8 cellular contexts compared by ENCODE assay signal in the genomic region with DNA sequence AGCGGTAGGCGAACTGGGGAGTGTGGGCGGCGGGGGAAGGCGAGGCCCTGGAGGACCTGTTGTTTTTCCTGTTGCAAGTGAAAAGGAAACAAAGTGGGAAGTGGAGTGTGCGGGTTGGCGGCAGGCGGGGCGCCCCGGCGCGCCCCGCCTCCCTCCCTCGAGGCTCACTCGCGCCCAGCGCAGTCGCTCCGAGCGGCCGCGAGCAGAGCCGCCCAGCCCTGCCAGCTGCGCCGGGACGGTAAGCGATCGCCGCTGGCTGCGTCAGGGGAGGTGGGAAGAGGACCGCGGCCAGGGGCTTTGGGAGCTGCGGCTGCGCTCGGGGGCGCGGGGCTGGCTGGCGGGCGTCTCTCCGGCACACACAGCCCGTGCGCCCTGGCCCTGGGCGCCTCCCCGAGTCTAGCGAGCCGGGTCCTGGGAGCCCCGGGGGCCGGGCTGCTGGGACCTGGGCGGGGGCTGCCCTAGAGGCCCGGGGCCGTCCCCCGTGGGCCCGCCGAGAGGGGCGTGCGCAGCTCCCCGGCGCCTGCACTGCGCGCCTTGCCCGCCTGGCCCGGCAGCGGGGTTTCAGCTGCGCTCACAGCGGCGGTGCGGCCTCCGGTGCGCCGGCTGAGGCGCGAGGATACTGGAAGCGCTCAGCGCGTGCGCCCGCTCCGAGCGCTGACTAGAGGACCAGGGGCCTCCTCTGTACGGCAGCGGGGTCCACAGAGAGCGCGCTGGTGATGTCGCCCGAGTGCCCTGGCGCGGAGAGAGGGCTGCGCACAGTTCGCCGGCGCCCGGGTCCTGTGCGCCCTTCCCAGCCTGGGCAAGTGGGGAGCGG. TPM values are rescaled to one million over a fixed set of nuclear protein-coding genes. Genes with fewer than 3 reads are reported as not detected.
DNase-seq lines count a peak whose midpoint lies in the region; ATAC-seq and TF ChIP-seq lines count a peak whose summit lies in the region.

A gene (plus strand): TSS at position 167 of the 814 bp plus-strand sequence. CDS start 58,725 bp downstream, outside the sequence.

- peak within 1 kb of the TSS; percentile 81 for H3K4me2 ChIP-seq in mesendoderm (ENCODE audit: low read length)

- peak; percentile 49 for DNase-seq in DMS53 (lab: John Stamatoyannopoulos, UW)
- DNase-seq in DMS53 treated with DMSO at 0.1 percent for 48 hours (lab: John Stamatoyannopoulos, UW; ENCODE audit: unreplicated experiment), result no peak
- peak; percentile 55 for DNase-seq in MG63
- peak; percentile 66 for DNase-seq in activated CD4-positive, CD25-positive, alpha-beta regulatory T cell treated with anti-CD3 and anti-CD28 coated beads, Interleukin-2, amount 50 U/mL, for 72 hours
- DNase-seq in mesendoderm, result peak; percentile 61
- no peak for DNase-seq in thoracic aorta (ENCODE audit: low spot score)

- H3K27ac ChIP-seq in duodenal mucosa (ENCODE audit: low read depth, low read length) (no peak within 1 kb of the TSS), mesendoderm (ENCODE audit: low read depth, low read length) (no peak within 1 kb of the TSS), thoracic aorta (peak within 1 kb of the TSS; percentile 7 to 21)

- no peak within 1 kb of the TSS for H4K5ac ChIP-seq in mesendoderm (ENCODE audit: low read length)

- H2BK15ac ChIP-seq in mesendoderm (replicated peaks; ENCODE audit: low read depth), result no peak within 1 kb of the TSS

- H2BK120ac ChIP-seq in mesendoderm (ENCODE audit: low read depth, low read length), result no peak within 1 kb of the TSS

- no peak within 1 kb of the TSS for H2AK5ac ChIP-seq in mesendoderm (ENCODE audit: low read length)

- H3K4me3 ChIP-seq in MG63 (peak within 1 kb of the TSS; percentile 48), duodenal mucosa (ENCODE audit: low read depth in 1 of 2, low read length in 2 of 2) (peak within 1 kb of the TSS; percentile 47 to 62), mesendoderm (ENCODE audit: low read length) (no peak within 1 kb of the TSS), thoracic aorta (peak within 1 kb of the TSS; percentile 69)

- peaks cover 6% of the 10 kb centered on the region; the same call in 1 of the 2 replicates for H3K27me3 ChIP-seq in MG63
- H3K27me3 ChIP-seq in duodenal mucosa (ENCODE audit: control insufficient read depth in 1 of 2, insufficient read depth in 2 of 2, low read length in 2 of 2), result peaks cover 8 to 21% of the 10 kb centered on the region in 2 donors
- peaks cover 19% of the 10 kb centered on the region for H3K27me3 ChIP-seq in mesendoderm (ENCODE audit: insufficient read depth, low read length, poor library complexity)
- no peaks in the 10 kb centered on the region for H3K27me3 ChIP-seq in thoracic aorta (replicated peaks; ENCODE audit: insufficient read depth)

- no peak within 1 kb of the TSS for H2BK5ac ChIP-seq in mesendoderm (ENCODE audit: low read length)

- peak within 1 kb of the TSS; percentile 60 for H3K56ac ChIP-seq in mesendoderm (ENCODE audit: low read length)

- H3K4ac ChIP-seq in mesendoderm (ENCODE audit: low read depth, low read length), result no peak within 1 kb of the TSS

- no peaks in the 10 kb centered on the region for H3K79me2 ChIP-seq in mesendoderm (ENCODE audit: control insufficient read depth, insufficient read depth, low read length)

- H3K9me3 ChIP-seq in MG63, result no peaks in the 10 kb centered on the region
- no peaks in the 10 kb centered on the region for H3K9me3 ChIP-seq in duodenal mucosa (ENCODE audit: control insufficient read depth in 1 of 2, low read length in 2 of 2)
- H3K9me3 ChIP-seq in thoracic aorta, result no peaks in the 10 kb centered on the region

- no peak within 1 kb of the TSS for H3K23ac ChIP-seq in mesendoderm (ENCODE audit: low read length)

- ATAC-seq in thoracic aorta (ENCODE audit: insufficient number of reproducible peaks, low FRiP score, low read depth) (no peak), HG02938 (IDR thresholded peaks at IDR 0.05; ENCODE audit: unreplicated experiment) (no peak)

- H3K9ac ChIP-seq in duodenal mucosa (ENCODE audit: low read depth in 1 of 2, low read length in 2 of 2) (no peak within 1 kb of the TSS), mesendoderm (ENCODE audit: low read length) (peak within 1 kb of the TSS; percentile 34)

- H3K36me3 ChIP-seq in MG63 (no peaks in the 10 kb centered on the region), duodenal mucosa (ENCODE audit: control insufficient read depth in 1 of 2, insufficient read depth in 2 of 2, low read length in 2 of 2) (no peaks in the 10 kb centered on the region), mesendoderm (ENCODE audit: control insufficient read depth, insufficient read depth, low read length) (no peaks in the 10 kb centered on the region), thoracic aorta (no peaks in the 10 kb centered on the region)

- H3K18ac ChIP-seq in mesendoderm (ENCODE audit: low read length), result peak within 1 kb of the TSS; percentile 11

- H3K4me1 ChIP-seq in duodenal mucosa (ENCODE audit: control insufficient read depth in 1 of 2, insufficient read depth in 2 of 2, low read length in 2 of 2) (peaks cover 0 to 13% of the 10 kb centered on the region in 2 donors), mesendoderm (ENCODE audit: control insufficient read depth, low read depth, low read length) (no peaks in the 10 kb centered on the region), thoracic aorta (ENCODE audit: control insufficient read depth in 1 of 2, low read depth in 2 of 2) (peaks cover 3 to 17% of the 10 kb centered on the region in 2 donors)

- no peak within 1 kb of the TSS for H4K8ac ChIP-seq in mesendoderm (ENCODE audit: low read depth, low read length)

- no CpG with 5 or more reads among the region's 94 CpGs for WGBS in mesendoderm (ENCODE audit: extremely low coverage, insufficient coverage, low lambda C conversion rate)

- H3K79me1 ChIP-seq in mesendoderm (ENCODE audit: low read length), result no peaks in the 10 kb centered on the region

- no peak for TF ChIP-seq CTCF in thoracic aorta (IDR thresholded peaks at IDR 0.05)

RNA-seq across cellular contexts. Expression of the gene that starts here (rescaled TPM):
- 0.47 and 2.9 TPM in 2 replicates for total RNA-seq in MG63 (2014; rRNA removed; shearing (Covaris generic); ENCODE audit: low replicate concordance)
- polyA plus RNA-seq in mesendoderm (2013, experiment 1 of 2), result 2.4 TPM
- polyA plus RNA-seq in mesendoderm (2013, experiment 2 of 2), result 2.5 TPM
- total RNA-seq in thoracic aorta, result 10 to 100 TPM; 12.4 to 18.7 TPM

Comparison
In these comparisons a context has a peak if more than half of its experiments do, and no peak if none do; other contexts are left out.
1. DNase-seq: peak in DMS53 (single experiment), MG63 (single experiment), activated CD4-positive, CD25-positive, alpha-beta regulatory T cell treated with anti-CD3 and anti-CD28 coated beads, Interleukin-2, amount 50 U/mL, for 72 hours (single experiment) and mesendoderm (single experiment); none in DMS53 treated with DMSO at 0.1 percent for 48 hours (single experiment) and thoracic aorta (single experiment).
2. H3K27ac ChIP-seq: peak in thoracic aorta (2 of 2); none in duodenal mucosa (single experiment) and mesendoderm (single experiment).